In the genomic region with DNA sequence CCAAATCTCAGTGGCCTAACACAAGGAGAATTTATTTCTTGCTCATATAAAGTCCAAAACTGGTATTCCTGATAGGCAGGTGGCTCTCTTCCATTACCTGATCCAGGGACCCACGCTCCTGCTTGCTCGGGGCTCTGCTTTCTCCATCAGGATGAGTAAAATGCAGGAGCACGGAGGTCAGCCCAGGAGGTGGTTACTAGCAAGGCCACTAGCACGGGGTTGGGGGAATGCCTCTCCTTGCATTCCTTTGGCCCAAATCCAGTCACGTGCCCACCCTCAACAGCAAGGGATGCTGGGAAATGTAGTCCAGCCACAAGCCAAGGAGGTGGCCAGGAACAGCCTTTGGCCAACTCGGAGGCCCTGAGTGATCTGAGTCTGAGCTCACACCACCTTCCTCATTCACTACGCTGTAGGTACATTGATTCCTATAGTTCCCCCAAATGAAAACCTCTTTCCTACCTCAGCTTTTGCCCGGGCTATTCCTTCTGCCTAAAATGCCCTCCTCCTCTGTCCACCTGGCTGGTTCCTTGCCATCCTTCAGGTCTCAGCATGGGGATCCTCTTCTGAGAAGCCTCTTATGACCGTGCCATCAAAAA, we compare ENCODE assay signal across 1 cellular context.
TF ChIP-seq lines count a peak whose summit lies in the region.

No MANE protein-coding gene starts in this region.

TF ChIP-seq in HepG2, 621 proteins besides CTCF, POLR2A, EP300 and RAD21 (continued from another document and continues in another):
- TF ChIP-seq, protein P1, sequence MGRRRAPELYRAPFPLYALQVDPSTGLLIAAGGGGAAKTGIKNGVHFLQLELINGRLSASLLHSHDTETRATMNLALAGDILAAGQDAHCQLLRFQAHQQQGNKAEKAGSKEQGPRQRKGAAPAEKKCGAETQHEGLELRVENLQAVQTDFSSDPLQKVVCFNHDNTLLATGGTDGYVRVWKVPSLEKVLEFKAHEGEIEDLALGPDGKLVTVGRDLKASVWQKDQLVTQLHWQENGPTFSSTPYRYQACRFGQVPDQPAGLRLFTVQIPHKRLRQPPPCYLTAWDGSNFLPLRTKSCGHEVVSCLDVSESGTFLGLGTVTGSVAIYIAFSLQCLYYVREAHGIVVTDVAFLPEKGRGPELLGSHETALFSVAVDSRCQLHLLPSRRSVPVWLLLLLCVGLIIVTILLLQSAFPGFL (CRISPR knock-in tag; IDR thresholded peaks at IDR 0.05) = no peak
- TF ChIP-seq THAP8 (CRISPR knock-in tag; IDR thresholded peaks at IDR 0.05; ENCODE audit: borderline replicate concordance) (no peak), ZNF207 (IDR thresholded peaks at IDR 0.05; ENCODE audit: borderline replicate concordance) (no peak), TOE1 (CRISPR knock-in tag; IDR thresholded peaks at IDR 0.05) (no peak), NFE2 (CRISPR knock-in tag; IDR thresholded peaks at IDR 0.05) (no peak), FOXJ3 (CRISPR knock-in tag; IDR thresholded peaks at IDR 0.05; ENCODE audit: borderline replicate concordance) (no peak), KDM5A (IDR thresholded peaks at IDR 0.05; ENCODE audit: borderline replicate concordance, low read length) (no peak), NPAS2 (CRISPR knock-in tag; IDR thresholded peaks at IDR 0.05; ENCODE audit: borderline replicate concordance) (no peak), PRDM15 (CRISPR knock-in tag; IDR thresholded peaks at IDR 0.05) (no peak), SMARCE1 (IDR thresholded peaks at IDR 0.05; ENCODE audit: borderline replicate concordance) (no peak), AKAP8 (CRISPR knock-in tag; IDR thresholded peaks at IDR 0.05) (no peak), YEATS4 (CRISPR knock-in tag; IDR thresholded peaks at IDR 0.05; ENCODE audit: borderline replicate concordance) (no peak), ZNF563 (CRISPR knock-in tag; IDR thresholded peaks at IDR 0.05) (no peak), ZNF710 (CRISPR knock-in tag; IDR thresholded peaks at IDR 0.05; ENCODE audit: borderline replicate concordance) (no peak), NFKBIZ (CRISPR knock-in tag; IDR thresholded peaks at IDR 0.05) (0 out of 2 replicates have a peak, but pooled peaks have one; percentile 38), ZNF30 (CRISPR knock-in tag; IDR thresholded peaks at IDR 0.05) (no peak), ZFP90 (CRISPR knock-in tag; IDR thresholded peaks at IDR 0.05; ENCODE audit: borderline replicate concordance) (no peak), RBM39 (IDR thresholded peaks at IDR 0.05; ENCODE audit: low read depth, low read length, poor library complexity, severe bottlenecking) (no peak), PAWR (CRISPR knock-in tag; IDR thresholded peaks at IDR 0.05; ENCODE audit: borderline replicate concordance) (no peak), JARID2 (CRISPR knock-in tag; IDR thresholded peaks at IDR 0.05; ENCODE audit: insufficient replicate concordance) (no peak), ZNF264 (CRISPR knock-in tag; IDR thresholded peaks at IDR 0.05) (no peak), ZMYM3 (CRISPR knock-in tag; IDR thresholded peaks at IDR 0.05) (no peak), KLF6 (CRISPR knock-in tag; IDR thresholded peaks at IDR 0.05) (no peak), RXRA (CRISPR knock-in tag; IDR thresholded peaks at IDR 0.05) (no peak), ARHGAP35 (CRISPR knock-in tag; IDR thresholded peaks at IDR 0.05; ENCODE audit: borderline replicate concordance) (no peak), SNRNP70 (IDR thresholded peaks at IDR 0.05; ENCODE audit: low read depth, low read length) (no peak), ZNF224 (CRISPR knock-in tag; IDR thresholded peaks at IDR 0.05) (no peak), HNRNPK (IDR thresholded peaks at IDR 0.05; ENCODE audit: low read depth, low read length, poor library complexity, severe bottlenecking) (no peak), ZNF276 (CRISPR knock-in tag; IDR thresholded peaks at IDR 0.05; ENCODE audit: low read depth) (no peak), HES4 (CRISPR knock-in tag; IDR thresholded peaks at IDR 0.05; ENCODE audit: borderline replicate concordance) (no peak), ZBTB20 (CRISPR knock-in tag; IDR thresholded peaks at IDR 0.05; ENCODE audit: borderline replicate concordance, low read depth) (no peak)
- TF ChIP-seq, protein P2, sequence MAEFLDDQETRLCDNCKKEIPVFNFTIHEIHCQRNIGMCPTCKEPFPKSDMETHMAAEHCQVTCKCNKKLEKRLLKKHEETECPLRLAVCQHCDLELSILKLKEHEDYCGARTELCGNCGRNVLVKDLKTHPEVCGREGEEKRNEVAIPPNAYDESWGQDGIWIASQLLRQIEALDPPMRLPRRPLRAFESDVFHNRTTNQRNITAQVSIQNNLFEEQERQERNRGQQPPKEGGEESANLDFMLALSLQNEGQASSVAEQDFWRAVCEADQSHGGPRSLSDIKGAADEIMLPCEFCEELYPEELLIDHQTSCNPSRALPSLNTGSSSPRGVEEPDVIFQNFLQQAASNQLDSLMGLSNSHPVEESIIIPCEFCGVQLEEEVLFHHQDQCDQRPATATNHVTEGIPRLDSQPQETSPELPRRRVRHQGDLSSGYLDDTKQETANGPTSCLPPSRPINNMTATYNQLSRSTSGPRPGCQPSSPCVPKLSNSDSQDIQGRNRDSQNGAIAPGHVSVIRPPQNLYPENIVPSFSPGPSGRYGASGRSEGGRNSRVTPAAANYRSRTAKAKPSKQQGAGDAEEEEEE (CRISPR knock-in tag; IDR thresholded peaks at IDR 0.05; ENCODE audit: borderline replicate concordance) = peak; percentile 88; the same call in 1 of the 2 replicates
- TF ChIP-seq, protein P3, sequence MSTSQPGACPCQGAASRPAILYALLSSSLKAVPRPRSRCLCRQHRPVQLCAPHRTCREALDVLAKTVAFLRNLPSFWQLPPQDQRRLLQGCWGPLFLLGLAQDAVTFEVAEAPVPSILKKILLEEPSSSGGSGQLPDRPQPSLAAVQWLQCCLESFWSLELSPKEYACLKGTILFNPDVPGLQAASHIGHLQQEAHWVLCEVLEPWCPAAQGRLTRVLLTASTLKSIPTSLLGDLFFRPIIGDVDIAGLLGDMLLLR (CRISPR knock-in tag; IDR thresholded peaks at IDR 0.05) = no peak
- TF ChIP-seq, protein P4, sequence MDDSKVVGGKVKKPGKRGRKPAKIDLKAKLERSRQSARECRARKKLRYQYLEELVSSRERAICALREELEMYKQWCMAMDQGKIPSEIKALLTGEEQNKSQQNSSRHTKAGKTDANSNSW (CRISPR knock-in tag; IDR thresholded peaks at IDR 0.05; ENCODE audit: borderline replicate concordance) = no peak
- TF ChIP-seq, protein P5, sequence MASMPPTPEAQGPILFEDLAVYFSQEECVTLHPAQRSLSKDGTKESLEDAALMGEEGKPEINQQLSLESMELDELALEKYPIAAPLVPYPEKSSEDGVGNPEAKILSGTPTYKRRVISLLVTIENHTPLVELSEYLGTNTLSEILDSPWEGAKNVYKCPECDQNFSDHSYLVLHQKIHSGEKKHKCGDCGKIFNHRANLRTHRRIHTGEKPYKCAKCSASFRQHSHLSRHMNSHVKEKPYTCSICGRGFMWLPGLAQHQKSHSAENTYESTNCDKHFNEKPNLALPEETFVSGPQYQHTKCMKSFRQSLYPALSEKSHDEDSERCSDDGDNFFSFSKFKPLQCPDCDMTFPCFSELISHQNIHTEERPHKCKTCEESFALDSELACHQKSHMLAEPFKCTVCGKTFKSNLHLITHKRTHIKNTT (CRISPR knock-in tag; IDR thresholded peaks at IDR 0.05) = no peak
- TF ChIP-seq, protein P6, sequence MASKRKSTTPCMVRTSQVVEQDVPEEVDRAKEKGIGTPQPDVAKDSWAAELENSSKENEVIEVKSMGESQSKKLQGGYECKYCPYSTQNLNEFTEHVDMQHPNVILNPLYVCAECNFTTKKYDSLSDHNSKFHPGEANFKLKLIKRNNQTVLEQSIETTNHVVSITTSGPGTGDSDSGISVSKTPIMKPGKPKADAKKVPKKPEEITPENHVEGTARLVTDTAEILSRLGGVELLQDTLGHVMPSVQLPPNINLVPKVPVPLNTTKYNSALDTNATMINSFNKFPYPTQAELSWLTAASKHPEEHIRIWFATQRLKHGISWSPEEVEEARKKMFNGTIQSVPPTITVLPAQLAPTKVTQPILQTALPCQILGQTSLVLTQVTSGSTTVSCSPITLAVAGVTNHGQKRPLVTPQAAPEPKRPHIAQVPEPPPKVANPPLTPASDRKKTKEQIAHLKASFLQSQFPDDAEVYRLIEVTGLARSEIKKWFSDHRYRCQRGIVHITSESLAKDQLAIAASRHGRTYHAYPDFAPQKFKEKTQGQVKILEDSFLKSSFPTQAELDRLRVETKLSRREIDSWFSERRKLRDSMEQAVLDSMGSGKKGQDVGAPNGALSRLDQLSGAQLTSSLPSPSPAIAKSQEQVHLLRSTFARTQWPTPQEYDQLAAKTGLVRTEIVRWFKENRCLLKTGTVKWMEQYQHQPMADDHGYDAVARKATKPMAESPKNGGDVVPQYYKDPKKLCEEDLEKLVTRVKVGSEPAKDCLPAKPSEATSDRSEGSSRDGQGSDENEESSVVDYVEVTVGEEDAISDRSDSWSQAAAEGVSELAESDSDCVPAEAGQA (IDR thresholded peaks at IDR 0.05; ENCODE audit: low read depth) = no peak
- TF ChIP-seq, protein P6 (CRISPR knock-in tag; IDR thresholded peaks at IDR 0.05; ENCODE audit: borderline replicate concordance) = no peak
